17 cellular contexts compared by ENCODE assay signal in the genomic region with DNA sequence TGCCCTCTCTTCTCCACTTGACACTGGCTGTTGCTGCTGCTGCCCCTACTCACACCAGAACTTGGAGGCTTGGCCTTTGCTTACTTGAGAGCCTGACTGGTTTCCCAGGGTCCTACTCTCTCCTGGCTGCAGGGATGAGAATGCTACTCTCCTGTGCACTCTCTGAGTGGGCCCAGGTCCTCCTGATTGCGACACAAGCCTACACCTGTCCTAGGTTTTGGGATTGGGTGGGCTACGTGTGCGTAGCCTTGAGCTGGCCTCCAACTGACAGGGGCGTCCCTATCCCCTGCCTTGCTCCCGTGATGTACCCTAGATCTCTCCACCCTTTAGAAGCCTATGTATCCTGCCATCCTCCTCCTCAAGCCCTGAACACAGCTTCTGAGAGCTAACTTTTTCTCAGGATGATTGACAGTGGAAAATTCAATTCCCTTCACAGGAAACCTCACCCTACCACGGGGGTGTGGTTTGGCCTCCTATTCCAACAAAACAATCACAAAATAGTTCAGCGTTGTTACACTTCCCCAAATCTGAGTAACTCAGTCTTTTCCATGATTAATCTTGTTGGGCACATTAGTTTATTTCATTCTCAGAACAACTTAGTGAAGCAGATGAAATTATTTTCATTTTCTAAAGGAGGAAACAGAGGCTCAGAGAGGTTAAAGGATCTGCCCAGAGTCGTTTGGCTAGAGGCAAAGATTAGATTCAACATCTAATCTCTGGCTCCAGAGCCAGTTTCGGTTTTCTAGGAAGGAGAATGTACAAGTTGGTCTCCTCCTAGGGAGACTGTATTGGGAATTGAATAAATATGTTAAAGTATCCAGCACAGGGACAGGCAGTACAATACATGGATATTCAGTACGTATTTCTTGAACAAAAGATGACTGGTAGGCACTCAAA. TPM values are rescaled to one million over a fixed set of nuclear protein-coding genes. Genes with fewer than 3 reads are reported as not detected.
A peak's percentile ranks its signal among the peaks of the same experiment; 100 is the strongest.
DNase-seq lines count a peak whose midpoint lies in the region; ATAC-seq and TF ChIP-seq lines count a peak whose summit lies in the region.
"Had no signal": no experiment of that assay in that cellular context is flagged by ENCODE, and none has a peak within 500 bp of the region (broad histone marks: within the 10 kb centered on the region; RNA-seq: fewer than 3 reads in every experiment).

No MANE protein-coding gene starts in this region.

- TF ChIP-seq POLR2A in gastrocnemius medialis (IDR thresholded peaks at IDR 0.05), result no peak
- TF ChIP-seq POLR2A in thyroid gland (IDR thresholded peaks at IDR 0.05), result no peak

- no peaks in the 10 kb centered on the region for H3K79me2 ChIP-seq in hepatocyte

- TF ChIP-seq RAD21 in Ishikawa (IDR thresholded peaks at IDR 0.05; ENCODE audit: low read depth), result no peak

- WGBS in hepatocyte (ENCODE audit: low lambda C conversion rate, missing lambda C conversion rate), result 80% methylated on average over 10 of the region's 10 CpGs
- WGBS in thyroid gland, 2 donors, result 71 to 76% methylated on average over 10 of the region's 10 CpGs

- intact Hi-C loops in dendritic cell treated with granulocyte-macrophage colony-stimulating factor and Interleukin-4, amounts not matched to agents 40 ng/mL and 50 ng/mL, for 4 days (cut with micrococcal nuclease), result loop anchor here (10.0 kb wide), 1 partner anchor 216 kb away; no protein-coding TSS in a partner anchor
- intact Hi-C loops in gastrocnemius medialis (cut with DNase I; ENCODE audit: low total_unique reads), result no loop called here
- intact Hi-C loops in thyroid gland (cut with DNase I), result no loop called here

- H3K4me3 ChIP-seq in hepatocyte (no peak overlapping the region), gastrocnemius medialis (peak overlapping the region in 2 of 4 donors; percentile 3), thyroid gland (replicated peaks in 1 of 3) (no peak overlapping the region)
- H3K4me3 ChIP-seq: mucosa of descending colon, Peyer's patch had no signal

- H4K20me1 ChIP-seq in hepatocyte (ENCODE audit: insufficient read depth, poor library complexity, severe bottlenecking), result no peaks in the 10 kb centered on the region

- ATAC-seq in gastrocnemius medialis, result peak; percentile 69 to 72
- ATAC-seq in HG03571 (IDR thresholded peaks at IDR 0.05; ENCODE audit: unreplicated experiment), result no peak
- ATAC-seq: mucosa of descending colon, T-cell had no signal

- peaks cover 15% of the 10 kb centered on the region for H3K4me1 Mint-ChIP-seq in dendritic cell treated with granulocyte-macrophage colony-stimulating factor and Interleukin-4, amounts not matched to agents 40 ng/mL and 50 ng/mL, for 4 days (ENCODE audit: low read depth)
- H3K4me1 Mint-ChIP-seq: activated CD4-positive, alpha-beta T cell treated with anti-CD3 and anti-CD28 coated beads, Interleukin-2, amount 10 ng/mL, durations not matched to agents 7 days and 5 days; B cell; T-cell had no signal

- no peaks in the 10 kb centered on the region for H3K9me3 Mint-ChIP-seq in dendritic cell treated with granulocyte-macrophage colony-stimulating factor and Interleukin-4, amounts not matched to agents 40 ng/mL and 50 ng/mL, for 4 days
- H3K9me3 Mint-ChIP-seq: activated CD4-positive, alpha-beta T cell treated with anti-CD3 and anti-CD28 coated beads, Interleukin-2, amount 10 ng/mL, durations not matched to agents 7 days and 5 days; activated T-cell treated with anti-CD3 and anti-CD28 coated beads, Interleukin-2, amount 50 U/mL, for 24 hours; T-cell had no signal

- peak overlapping the region; percentile 4 for H3K4me3 Mint-ChIP-seq in dendritic cell treated with granulocyte-macrophage colony-stimulating factor and Interleukin-4, amounts not matched to agents 40 ng/mL and 50 ng/mL, for 4 days
- H3K4me3 Mint-ChIP-seq: activated CD4-positive, alpha-beta T cell treated with anti-CD3 and anti-CD28 coated beads, Interleukin-2, amount 10 ng/mL, durations not matched to agents 7 days and 5 days; activated T-cell treated with anti-CD3 and anti-CD28 coated beads, Interleukin-2, amount 50 U/mL, for 24 hours; B cell; T-cell had no signal

- in situ Hi-C loops in gastrocnemius medialis (cut with MboI; ENCODE audit: low sequenced_read_pairs in 4 of 4), result loop anchor here in 1 of 4 donors (25.0 kb wide), 1 partner anchor 337 kb away; a partner anchor contains a TSS

- H3K9me3 ChIP-seq in hepatocyte (ENCODE audit: low read depth) (no peaks in the 10 kb centered on the region), gastrocnemius medialis (no peaks in the 10 kb centered on the region), thyroid gland (no peaks in the 10 kb centered on the region)
- H3K9me3 ChIP-seq: mucosa of descending colon, Peyer's patch had no signal

- peaks cover 8% of the 10 kb centered on the region for H3K27me3 Mint-ChIP-seq in dendritic cell treated with granulocyte-macrophage colony-stimulating factor and Interleukin-4, amounts not matched to agents 40 ng/mL and 50 ng/mL, for 4 days

- H3K27me3 ChIP-seq in hepatocyte (no peaks in the 10 kb centered on the region), gastrocnemius medialis (no peaks in the 10 kb centered on the region), thyroid gland (no peaks in the 10 kb centered on the region)
- H3K27me3 ChIP-seq: Peyer's patch had no signal

- TF ChIP-seq CTCF in hepatocyte (IDR thresholded peaks at IDR 0.05; ENCODE audit: poor library complexity), result no peak
- TF ChIP-seq CTCF in gastrocnemius medialis (IDR thresholded peaks at IDR 0.05 in 4 of 5, conservative IDR thresholded peaks at IDR 0.05 in 1 of 5), result no peak
- no peak for TF ChIP-seq CTCF in thyroid gland (IDR thresholded peaks at IDR 0.05)

- H2AFZ ChIP-seq in hepatocyte, result no peak overlapping the region

- H3K9me2 ChIP-seq in hepatocyte (replicated peaks; ENCODE audit: insufficient read depth), result no peaks in the 10 kb centered on the region

- H3K4me2 ChIP-seq in hepatocyte, result peak overlapping the region; percentile 30

- H3K4me1 ChIP-seq in hepatocyte (ENCODE audit: insufficient read depth), result peaks cover 45% of the 10 kb centered on the region
- H3K4me1 ChIP-seq in gastrocnemius medialis, result peaks cover 40 to 42% of the 10 kb centered on the region in 2 donors
- peaks cover 0 to 8% of the 10 kb centered on the region in 2 donors for H3K4me1 ChIP-seq in thyroid gland
- H3K4me1 ChIP-seq: Peyer's patch had no signal

- peak overlapping the region; percentile 40 for H3K27ac Mint-ChIP-seq in dendritic cell treated with granulocyte-macrophage colony-stimulating factor and Interleukin-4, amounts not matched to agents 40 ng/mL and 50 ng/mL, for 4 days
- H3K27ac Mint-ChIP-seq: activated CD4-positive, alpha-beta T cell treated with anti-CD3 and anti-CD28 coated beads, Interleukin-2, amount 10 ng/mL, durations not matched to agents 7 days and 5 days; activated T-cell treated with anti-CD3 and anti-CD28 coated beads, Interleukin-2, amount 50 U/mL, for 24 hours; B cell had no signal

- no peaks in the 10 kb centered on the region for H3K36me3 Mint-ChIP-seq in dendritic cell treated with granulocyte-macrophage colony-stimulating factor and Interleukin-4, amounts not matched to agents 40 ng/mL and 50 ng/mL, for 4 days (ENCODE audit: low read depth)
- H3K36me3 Mint-ChIP-seq: T-cell had no signal

- DNase-seq in hepatocyte (ENCODE audit: low spot score), result no peak
- no peak for DNase-seq in gastrocnemius medialis
- DNase-seq in OCI-M2 (lab: John Stamatoyannopoulos, UW; ENCODE audit: unreplicated experiment), result no peak
- DNase-seq in thyroid gland, result no peak
- DNase-seq in effector CD8-positive, alpha-beta T cell (lab: John Stamatoyannopoulos, UW), result no peak
- DNase-seq: activated CD4-positive, alpha-beta T cell treated with anti-CD3 and anti-CD28 coated beads, Interleukin-2, amount 10 ng/mL, durations not matched to agents 7 days and 5 days; activated T-cell treated with anti-CD3 and anti-CD28 coated beads, Interleukin-2, amount 50 U/mL, for 24 hours; DMS79 treated with DMSO at 0.1 percent for 48 hours; mucosa of descending colon; NCI-H446 treated with DMSO at 0.1 percent for 48 hours; Peyer's patch; posterior cingulate gyrus; T-cell had no signal

- H3K36me3 ChIP-seq in hepatocyte (replicated peaks; ENCODE audit: insufficient read depth, low read depth), result no peaks in the 10 kb centered on the region
- H3K36me3 ChIP-seq in gastrocnemius medialis, result no peaks in the 10 kb centered on the region
- H3K36me3 ChIP-seq in thyroid gland, result no peaks in the 10 kb centered on the region
- H3K36me3 ChIP-seq: Peyer's patch had no signal

- TF ChIP-seq EP300 in Ishikawa (IDR thresholded peaks at IDR 0.05; ENCODE audit: borderline replicate concordance), result no peak

- H3K27ac ChIP-seq in hepatocyte (no peak overlapping the region), gastrocnemius medialis (peak overlapping the region; percentile 57 to 80 (median 65)), thyroid gland (no peak overlapping the region)

TF ChIP-seq in Ishikawa, 13 proteins besides CTCF, POLR2A, EP300 and RAD21 (continues in another document):
- TF ChIP-seq, protein P1, sequence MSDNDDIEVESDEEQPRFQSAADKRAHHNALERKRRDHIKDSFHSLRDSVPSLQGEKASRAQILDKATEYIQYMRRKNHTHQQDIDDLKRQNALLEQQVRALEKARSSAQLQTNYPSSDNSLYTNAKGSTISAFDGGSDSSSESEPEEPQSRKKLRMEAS (IDR thresholded peaks at IDR 0.05), result no peak
- TF ChIP-seq CEBPB (IDR thresholded peaks at IDR 0.05) (0 out of 2 replicates have a peak, but pooled peaks have one; percentile 13), TCF12 (IDR thresholded peaks at IDR 0.05; ENCODE audit: low read depth) (no peak)

RNA-seq across cellular contexts. Expression of a gene that starts 17.6 kb away (rescaled TPM):
- total RNA-seq in hepatocyte (46.7 and 57.7 TPM in 2 replicates), gastrocnemius medialis (100 to 1,000 TPM; 150 to 393 (median 244) TPM), thyroid gland (10 to 100 TPM; 34.1 to 51.2 (median 41.0) TPM)
- 22.1 and 23.8 TPM in 2 replicates for polyA plus RNA-seq in hepatocyte

Comparison
In these comparisons a context has a peak if more than half of its experiments do, and no peak if none do; other contexts are left out.
1. H3K27ac ChIP-seq: peak in gastrocnemius medialis (4 of 4); none in hepatocyte (single experiment) and thyroid gland (0 of 3).